ENCODE assay signal across 16 cellular contexts in genomic region chr2:39424951-39425350, GRCh38.
"Had no signal": no experiment of that assay in that cellular context is flagged by ENCODE, and none has a peak within 500 bp of the region (broad histone marks: within the 10 kb centered on the region; RNA-seq: fewer than 3 reads in every experiment).

No MANE protein-coding gene starts in this region.

- H3K4me3 Mint-ChIP-seq: activated naive CD8-positive, alpha-beta T cell treated with anti-CD3 and anti-CD28 coated beads, Interleukin-2, amount 10 ng/mL, durations not matched to agents 7 days and 5 days; activated T-cell treated with anti-CD3 and anti-CD28 coated beads, Interleukin-2, amount 50 U/mL, for 4 hours; stimulated activated naive B cell treated with anti-CD40 and anti-IgM and Interleukin-4, amounts not matched to agents 10 μg/mL and 1 μg/mL and 100 μg/mL, for 72 hours had no signal

- H3K4me1 ChIP-seq: breast epithelium had no signal

- H3K9me3 Mint-ChIP-seq: activated naive CD8-positive, alpha-beta T cell treated with anti-CD3 and anti-CD28 coated beads, Interleukin-2, amount 10 ng/mL, durations not matched to agents 7 days and 5 days; activated T-cell treated with anti-CD3 and anti-CD28 coated beads, Interleukin-2, amount 50 U/mL, for 4 hours; naive thymus-derived CD8-positive, alpha-beta T cell had no signal

- H3K27ac ChIP-seq: breast epithelium, neutrophil, right atrium auricular region, transverse colon had no signal

- H3K9me3 ChIP-seq: breast epithelium, neutrophil, right atrium auricular region, transverse colon had no signal

- H3K27me3 Mint-ChIP-seq: activated naive CD8-positive, alpha-beta T cell treated with anti-CD3 and anti-CD28 coated beads, Interleukin-2, amount 10 ng/mL, durations not matched to agents 7 days and 5 days; naive thymus-derived CD8-positive, alpha-beta T cell; stimulated activated naive B cell treated with anti-CD40 and anti-IgM and Interleukin-4, amounts not matched to agents 10 μg/mL and 1 μg/mL and 100 μg/mL, for 72 hours had no signal

- H3K27ac Mint-ChIP-seq: activated naive CD8-positive, alpha-beta T cell treated with anti-CD3 and anti-CD28 coated beads, Interleukin-2, amount 10 ng/mL, durations not matched to agents 7 days and 5 days; naive thymus-derived CD8-positive, alpha-beta T cell; stimulated activated naive B cell treated with anti-CD40 and anti-IgM and Interleukin-4, amounts not matched to agents 10 μg/mL and 1 μg/mL and 100 μg/mL, for 72 hours had no signal

- H3K36me3 ChIP-seq: breast epithelium, neutrophil, right atrium auricular region, transverse colon had no signal

- H3K4me3 ChIP-seq: breast epithelium, right atrium auricular region, transverse colon had no signal

- DNase-seq: activated gamma-delta T cell; activated naive CD8-positive, alpha-beta T cell treated with anti-CD3 and anti-CD28 coated beads, Interleukin-2, amount 10 ng/mL, durations not matched to agents 7 days and 5 days; activated T-cell treated with anti-CD3 and anti-CD28 coated beads, Interleukin-2, amount 50 U/mL, for 4 hours; anterior cingulate cortex; effector CD8-positive, alpha-beta T cell; hippocampal formation; left ventricle myocardium superior; mesenchymal stem cell; naive thymus-derived CD8-positive, alpha-beta T cell; posterior cingulate gyrus; stimulated activated CD4-positive, alpha-beta T cell treated with anti-CD3 and anti-CD28 coated beads, Interleukin-2, amount 100 ng/mL, for 24 hours; stimulated activated naive B cell treated with anti-CD40 and anti-IgM and Interleukin-4, amounts not matched to agents 10 μg/mL and 1 μg/mL and 100 μg/mL, for 72 hours; transverse colon had no signal

- H3K27me3 ChIP-seq: breast epithelium, neutrophil, right atrium auricular region, transverse colon had no signal

- ATAC-seq: left ventricle myocardium superior; naive thymus-derived CD8-positive, alpha-beta T cell; stimulated activated naive B cell treated with anti-CD40 and anti-IgM and Interleukin-4, amounts not matched to agents 10 μg/mL and 1 μg/mL and 100 μg/mL, for 72 hours had no signal
